ENCODE assay signal across 17 cellular contexts in the genomic region with DNA sequence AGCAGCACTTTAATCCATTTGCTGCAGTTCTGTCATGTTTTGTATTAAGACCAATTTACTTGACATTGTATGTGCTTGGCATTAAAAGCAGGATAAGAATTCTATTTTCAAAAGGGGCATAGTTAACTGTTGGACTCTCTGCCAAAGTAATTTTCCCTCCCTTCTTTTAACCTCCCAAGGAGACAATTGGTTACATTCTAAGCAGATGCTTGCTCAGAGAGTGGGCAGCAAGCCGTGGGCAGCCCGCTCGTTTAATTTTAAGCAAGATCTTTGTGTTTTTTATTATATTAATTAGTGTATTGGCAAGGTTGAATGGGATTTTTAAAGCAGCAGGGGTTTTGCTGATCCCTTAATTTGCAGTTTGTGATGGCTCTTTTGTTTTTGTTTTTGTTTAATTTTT. TPM values are rescaled to one million over a fixed set of nuclear protein-coding genes. Genes with fewer than 3 reads are reported as not detected.
DNase-seq lines count a peak whose midpoint lies in the region; ATAC-seq and TF ChIP-seq lines count a peak whose summit lies in the region.
"Had no signal": no experiment of that assay in that cellular context is flagged by ENCODE, and none has a peak within 500 bp of the region (broad histone marks: within the 10 kb centered on the region; RNA-seq: fewer than 3 reads in every experiment).

No MANE protein-coding gene starts in this region.

- no peaks in the 10 kb centered on the region for H3K4me1 Mint-ChIP-seq in chondrocyte (ENCODE audit: low read depth)

- H3K9me3 Mint-ChIP-seq in chondrocyte (ENCODE audit: low read depth): peaks cover 7% of the 10 kb centered on the region

- no peak overlapping the region for H3K27ac Mint-ChIP-seq in chondrocyte (ENCODE audit: unreplicated experiment)
- H3K27ac Mint-ChIP-seq: HFFc6 had no signal

- no peak overlapping the region for H3K4me3 Mint-ChIP-seq in chondrocyte (ENCODE audit: unreplicated experiment)
- H3K4me3 Mint-ChIP-seq: HFFc6 had no signal

- ATAC-seq in HG03342 (IDR thresholded peaks at IDR 0.05; ENCODE audit: unreplicated experiment): no peak

- no peak for TF ChIP-seq CTCF in chondrocyte (IDR thresholded peaks at IDR 0.05)

- H3K27me3 Mint-ChIP-seq in chondrocyte (ENCODE audit: low read depth): no peaks in the 10 kb centered on the region

- no peaks in the 10 kb centered on the region for H3K36me3 Mint-ChIP-seq in chondrocyte (ENCODE audit: low read depth)

- DNase-seq in NCI-H1105 treated with DMSO at 0.1 percent for 48 hours (lab: John Stamatoyannopoulos, UW): peak; percentile 84
- peak in 30 of 58 donors; percentile 1 to 70 (median 16) for DNase-seq in anterior cingulate cortex (lab: John Stamatoyannopoulos, UW)
- DNase-seq in hippocampal formation (lab: John Stamatoyannopoulos, UW): peak; percentile 17 to 56
- DNase-seq in chondrocyte (ENCODE audit: low spot score): no peak
- no peak for DNase-seq in SW480 (ENCODE audit: low spot score)
- DNase-seq in SK-N-DZ (ENCODE audit: low spot score): no peak
- DNase-seq: ACHN, DMS79 treated with DMSO at 0.1 percent for 48 hours, HFFc6, Kasumi-1, MG63, NCI-H1092, NCI-H2081 treated with DMSO at 0.1 percent for 48 hours, NCI-H82, PC-9, SIG-M5 had no signal

RNA-seq across cellular contexts. Expression of gene KLHL8, which starts 37.1 kb away (rescaled TPM):
- total RNA-seq in chondrocyte: 9.1 to 12.3 TPM (median 10.4 TPM) in 3 replicates
- polyA plus RNA-seq in SK-N-DZ (2014; cell fraction: cytosol; rRNA removed): 16.4 and 17.5 TPM in 2 replicates
- polyA plus RNA-seq in SK-N-DZ (2014; cell fraction: nucleus; rRNA removed): 3.9 and 4.5 TPM in 2 replicates

Comparison
In these comparisons a context has a peak if more than half of its experiments do, and no peak if none do; other contexts are left out.
1. DNase-seq: peak in NCI-H1105 treated with DMSO at 0.1 percent for 48 hours (single experiment), anterior cingulate cortex (30 of 58) and hippocampal formation (2 of 2); none in chondrocyte (single experiment), SW480 (single experiment) and SK-N-DZ (single experiment).